Comparison of ENCODE assay signal across 9 cellular contexts in the genomic region with DNA sequence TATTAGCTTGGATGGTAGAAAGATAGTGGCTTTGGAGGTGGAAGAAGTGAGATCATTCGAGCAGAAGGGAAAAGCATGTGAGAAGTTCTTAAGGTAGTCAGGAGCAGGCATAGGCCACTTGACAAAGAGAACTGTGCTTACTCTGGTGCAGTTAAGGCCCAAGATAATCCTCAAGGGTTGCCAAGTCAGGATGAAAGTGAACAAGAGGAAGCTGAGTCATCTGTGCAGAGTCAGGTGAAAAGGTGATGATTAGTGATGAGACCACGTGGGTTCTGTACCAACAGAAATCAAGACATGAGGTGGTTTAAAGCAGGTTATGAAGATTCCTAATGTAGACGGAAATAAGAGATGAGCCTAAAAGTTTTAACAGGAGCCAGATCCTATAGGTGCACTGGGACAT.
DNase-seq lines count a peak whose midpoint lies in the region; ATAC-seq and TF ChIP-seq lines count a peak whose summit lies in the region.
"Had no signal": no experiment of that assay in that cellular context is flagged by ENCODE, and none has a peak within 500 bp of the region (broad histone marks: within the 10 kb centered on the region; RNA-seq: fewer than 3 reads in every experiment).

No MANE protein-coding gene starts in this region.

- peaks cover 1% of the 10 kb centered on the region for H3K27me3 Mint-ChIP-seq in activated CD4-positive, alpha-beta memory T cell treated with anti-CD3 and anti-CD28 coated beads, Interleukin-2, amount 10 ng/mL, durations not matched to agents 7 days and 5 days
- no peaks in the 10 kb centered on the region for H3K27me3 Mint-ChIP-seq in CD4-positive, alpha-beta T cell
- no peaks in the 10 kb centered on the region for H3K27me3 Mint-ChIP-seq in activated T-cell treated with anti-CD3 and anti-CD28 coated beads, Interleukin-2, amount 50 U/mL, for 24 hours

- POLR2A ChIA-PET in activated CD4-positive, alpha-beta memory T cell treated with anti-CD3 and anti-CD28 coated beads, Interleukin-2, amount 10 ng/mL, durations not matched to agents 7 days and 5 days (lab: Charles Lee): no interaction called here
- POLR2A ChIA-PET in CD4-positive, alpha-beta T cell (lab: Charles Lee): no interaction called here

- intact Hi-C loops in CD4-positive, alpha-beta T cell (cut with DNase I, micrococcal nuclease): no loop called here

- peaks cover 3% of the 10 kb centered on the region for H3K9me3 Mint-ChIP-seq in activated CD4-positive, alpha-beta memory T cell treated with anti-CD3 and anti-CD28 coated beads, Interleukin-2, amount 10 ng/mL, durations not matched to agents 7 days and 5 days
- H3K9me3 Mint-ChIP-seq in CD4-positive, alpha-beta T cell: no peaks in the 10 kb centered on the region
- H3K9me3 Mint-ChIP-seq in activated T-cell treated with anti-CD3 and anti-CD28 coated beads, Interleukin-2, amount 50 U/mL, for 24 hours: no peaks in the 10 kb centered on the region

- no peaks in the 10 kb centered on the region for H3K36me3 Mint-ChIP-seq in activated CD4-positive, alpha-beta memory T cell treated with anti-CD3 and anti-CD28 coated beads, Interleukin-2, amount 10 ng/mL, durations not matched to agents 7 days and 5 days (ENCODE audit: low read depth)
- no peaks in the 10 kb centered on the region for H3K36me3 Mint-ChIP-seq in CD4-positive, alpha-beta T cell (ENCODE audit: low read depth)
- H3K36me3 Mint-ChIP-seq in activated T-cell treated with anti-CD3 and anti-CD28 coated beads, Interleukin-2, amount 50 U/mL, for 24 hours (ENCODE audit: low read depth): no peaks in the 10 kb centered on the region

- no peaks in the 10 kb centered on the region for H3K27me3 ChIP-seq in CD4-positive, alpha-beta T cell (ENCODE audit: control insufficient read depth, insufficient read depth, low read length)

- no peak overlapping the region for H3K27ac Mint-ChIP-seq in activated CD4-positive, alpha-beta memory T cell treated with anti-CD3 and anti-CD28 coated beads, Interleukin-2, amount 10 ng/mL, durations not matched to agents 7 days and 5 days
- no peak overlapping the region for H3K27ac Mint-ChIP-seq in CD4-positive, alpha-beta T cell
- H3K27ac Mint-ChIP-seq in activated T-cell treated with anti-CD3 and anti-CD28 coated beads, Interleukin-2, amount 50 U/mL, for 24 hours: no peak overlapping the region

- no peak overlapping the region for H3K4me3 Mint-ChIP-seq in activated CD4-positive, alpha-beta memory T cell treated with anti-CD3 and anti-CD28 coated beads, Interleukin-2, amount 10 ng/mL, durations not matched to agents 7 days and 5 days
- no peak overlapping the region for H3K4me3 Mint-ChIP-seq in CD4-positive, alpha-beta T cell
- H3K4me3 Mint-ChIP-seq in activated T-cell treated with anti-CD3 and anti-CD28 coated beads, Interleukin-2, amount 50 U/mL, for 24 hours: no peak overlapping the region

- DNase-seq in activated CD4-positive, alpha-beta memory T cell treated with anti-CD3 and anti-CD28 coated beads, Interleukin-2, amount 10 ng/mL, durations not matched to agents 7 days and 5 days: peak; percentile 22
- DNase-seq in NOMO-1 treated with dmso at 0.1 percent for 144 hours (lab: John Stamatoyannopoulos, UW; ENCODE audit: unreplicated experiment) (no peak), NCI-H510A (lab: John Stamatoyannopoulos, UW) (no peak)
- DNase-seq in CD4-positive, alpha-beta T cell: no peak
- DNase-seq in activated T-cell treated with anti-CD3 and anti-CD28 coated beads, Interleukin-2, amount 50 U/mL, for 24 hours: no peak
- DNase-seq: NCI-H446 had no signal

- no peak overlapping the region for H3K27ac ChIP-seq in CD4-positive, alpha-beta T cell (ENCODE audit: low read depth, low read length)

- H3K9me3 ChIP-seq in CD4-positive, alpha-beta T cell (ENCODE audit: control insufficient read depth, low read length): no peaks in the 10 kb centered on the region

- ATAC-seq in GM18508 (IDR thresholded peaks at IDR 0.05; ENCODE audit: insufficient read depth, unreplicated experiment): peak; percentile 100
- peak; percentile 95 for ATAC-seq in GM19468 (IDR thresholded peaks at IDR 0.05; ENCODE audit: extremely low read depth, unreplicated experiment)
- ATAC-seq in HG03045 (IDR thresholded peaks at IDR 0.05; ENCODE audit: unreplicated experiment): peak; percentile 87
- no peak for ATAC-seq in CD4-positive, alpha-beta T cell (ENCODE audit: poor library complexity)

- CTCF ChIA-PET in activated CD4-positive, alpha-beta memory T cell treated with anti-CD3 and anti-CD28 coated beads, Interleukin-2, amount 10 ng/mL, durations not matched to agents 7 days and 5 days (lab: Charles Lee): no interaction called here
- CTCF ChIA-PET in CD4-positive, alpha-beta T cell (lab: Charles Lee): no interaction called here

- no peak for TF ChIP-seq CTCF in CD4-positive, alpha-beta T cell (IDR thresholded peaks at IDR 0.05)

- H3K4me1 Mint-ChIP-seq in activated CD4-positive, alpha-beta memory T cell treated with anti-CD3 and anti-CD28 coated beads, Interleukin-2, amount 10 ng/mL, durations not matched to agents 7 days and 5 days: peaks cover 10% of the 10 kb centered on the region
- H3K4me1 Mint-ChIP-seq in CD4-positive, alpha-beta T cell (ENCODE audit: low read depth): no peaks in the 10 kb centered on the region
- peaks cover 5% of the 10 kb centered on the region for H3K4me1 Mint-ChIP-seq in activated T-cell treated with anti-CD3 and anti-CD28 coated beads, Interleukin-2, amount 50 U/mL, for 24 hours (ENCODE audit: low read depth)
